In genomic region chr7:5500056-5500776, GRCh38 we compare ENCODE assay signal across 17 cellular contexts. TPM values are rescaled to one million over a fixed set of nuclear protein-coding genes. Genes with fewer than 3 reads are reported as not detected.
A peak's percentile ranks its signal among the peaks of the same experiment; 100 is the strongest.
DNase-seq lines count a peak whose midpoint lies in the region; ATAC-seq, FAIRE-seq and TF ChIP-seq lines count a peak whose summit lies in the region.
"Had no signal": no experiment of that assay in that cellular context is flagged by ENCODE, and none has a peak within 500 bp of the region (broad histone marks: within the 10 kb centered on the region; RNA-seq: fewer than 3 reads in every experiment).

No MANE protein-coding gene starts in this region.

- no peaks in the 10 kb centered on the region for H3K9me2 ChIP-seq in PC-3 (replicated peaks; ENCODE audit: low read length)

- H3K36me3 Mint-ChIP-seq in activated CD4-positive, alpha-beta T cell treated with anti-CD3 and anti-CD28 coated beads for 36 hours (ENCODE audit: low read depth), result peaks cover 17% of the 10 kb centered on the region

- H3K4me3 ChIP-seq in PC-3 (ENCODE audit: low read length) (no peak overlapping the region), epithelial cell of esophagus (ENCODE audit: low read length) (no peak overlapping the region), pancreas (no peak overlapping the region)
- H3K4me3 ChIP-seq: GM12878, PC-9 had no signal

- 0 out of 2 replicates have a peak, but pooled peaks cover 3% of the 10 kb centered on the region for H4K20me1 ChIP-seq in PC-3 (ENCODE audit: low read length)

- H3K27me3 ChIP-seq in PC-3 (ENCODE audit: low read length), result no peaks in the 10 kb centered on the region
- H3K27me3 ChIP-seq in pancreas, result no peaks in the 10 kb centered on the region

- H3F3A ChIP-seq in PC-3 (ENCODE audit: low read length, unreplicated experiment), result no peaks in the 10 kb centered on the region

- peaks cover 29% of the 10 kb centered on the region for H3K79me2 ChIP-seq in PC-3 (ENCODE audit: low read length)

- CTCF ChIA-PET in activated CD4-positive, alpha-beta T cell treated with anti-CD3 and anti-CD28 coated beads for 36 hours (lab: Charles Lee), result interaction anchor here (0.8 to 0.9 kb wide), 2 partner anchors 58 kb away, joined by 3 to 4 read pairs; no protein-coding TSS in a partner anchor
- CTCF ChIA-PET in PC-3 (lab: Charles Lee), result interaction anchor here (0.7 kb wide), 3 partner anchors 10 to 1938 kb away, joined by 3 to 4 read pairs (median 3); no protein-coding TSS in a partner anchor

- no peak overlapping the region for H3K4me3 Mint-ChIP-seq in activated CD4-positive, alpha-beta T cell treated with anti-CD3 and anti-CD28 coated beads for 36 hours

- no peak for ATAC-seq in activated CD4-positive, alpha-beta T cell treated with anti-CD3 and anti-CD28 coated beads for 36 hours
- ATAC-seq in PC-3 (peak; percentile 53), HG02981 (IDR thresholded peaks at IDR 0.05; ENCODE audit: unreplicated experiment) (no peak), pancreas (no peak), GM19467 (IDR thresholded peaks at IDR 0.05; ENCODE audit: unreplicated experiment) (no peak)
- ATAC-seq: GM12878 had no signal

- H3K27ac Mint-ChIP-seq in activated CD4-positive, alpha-beta T cell treated with anti-CD3 and anti-CD28 coated beads for 36 hours, result no peak overlapping the region

- no peak overlapping the region for H2AFZ ChIP-seq in PC-3 (ENCODE audit: low read length)
- H2AFZ ChIP-seq: PC-9 had no signal

- FAIRE-seq in pancreas (lab: Jason Lieb, UNC), result no peak
- FAIRE-seq: A204.1, GM12878 had no signal

- H3K9me3 ChIP-seq in PC-3 (ENCODE audit: low read length) (no peaks in the 10 kb centered on the region), pancreas (no peaks in the 10 kb centered on the region)

- intact Hi-C loops in activated CD4-positive, alpha-beta T cell treated with anti-CD3 and anti-CD28 coated beads for 36 hours (cut with DNase I, micrococcal nuclease), result no loop called here
- intact Hi-C loops in PC-3 (cut with micrococcal nuclease), result no loop called here
- intact Hi-C loops in pancreas (cut with DNase I), result no loop called here

- no peaks in the 10 kb centered on the region for H3K27me3 Mint-ChIP-seq in activated CD4-positive, alpha-beta T cell treated with anti-CD3 and anti-CD28 coated beads for 36 hours

- peaks cover 18% of the 10 kb centered on the region for H3K4me1 Mint-ChIP-seq in activated CD4-positive, alpha-beta T cell treated with anti-CD3 and anti-CD28 coated beads for 36 hours

- WGBS in pancreas, 2 donors, result 92 to 93% methylated on average over 41 of the region's 41 CpGs

- H3K27ac ChIP-seq in PC-3 (ENCODE audit: low read length), result no peak overlapping the region
- H3K27ac ChIP-seq in pancreas, result no peak overlapping the region
- H3K27ac ChIP-seq: C4-2B, PC-9 had no signal

- H3K4me1 ChIP-seq in PC-3 (ENCODE audit: insufficient read depth, low read length), result peaks cover 12% of the 10 kb centered on the region
- H3K4me1 ChIP-seq in pancreas, result peaks cover 9 to 10% (median 9%) of the 10 kb centered on the region in 3 donors

- BruUV-seq in PC-3 (replicated peaks; lab: Mats Ljungman, UMichigan), result no TSS peak

- POLR2A ChIA-PET in activated CD4-positive, alpha-beta T cell treated with anti-CD3 and anti-CD28 coated beads for 36 hours (lab: Charles Lee), result interaction anchor here (0.6 kb wide), 1 partner anchor 62 kb away, joined by 3 read pairs; no protein-coding TSS in a partner anchor
- POLR2A ChIA-PET in PC-3 (lab: Charles Lee; ENCODE audit: unreplicated experiment), result no interaction called here

- H3K36me3 ChIP-seq in PC-3 (ENCODE audit: low read depth, low read length) (peaks cover 7% of the 10 kb centered on the region; the same call in 1 of the 2 replicates), pancreas (peaks cover 0 to 19% (median 12%) of the 10 kb centered on the region in 3 donors)

- TF ChIP-seq CTCF in PC-3 (conservative IDR thresholded peaks at IDR 0.05; ENCODE audit: low read depth, low read length) (no peak), epithelial cell of esophagus (IDR thresholded peaks at IDR 0.05; ENCODE audit: insufficient read depth, low read depth, low read length, missing control alignments) (no peak), pancreas (IDR thresholded peaks at IDR 0.05) (no peak)

- no peaks in the 10 kb centered on the region for H3K9me3 Mint-ChIP-seq in activated CD4-positive, alpha-beta T cell treated with anti-CD3 and anti-CD28 coated beads for 36 hours (ENCODE audit: low read depth)

- peak; percentile 38 for DNase-seq in activated CD4-positive, alpha-beta T cell treated with anti-CD3 and anti-CD28 coated beads for 36 hours
- DNase-seq in activated CD4-positive, alpha-beta T cell treated with anti-CD3 and anti-CD28 coated beads for 4 hours, result no peak
- DNase-seq in PC-3, result peak; percentile 74
- peak; percentile 59 for DNase-seq in epithelial cell of esophagus (ENCODE audit: low read depth)
- no peak for DNase-seq in anterior cingulate cortex (lab: John Stamatoyannopoulos, UW)
- no peak for DNase-seq in pancreas
- DNase-seq: COR-L47, KG1, NCI-H1092 treated with DMSO at 0.1 percent for 48 hours, NCI-H1694, PC-9, SIG-M5 had no signal

- no peak overlapping the region for H3K4me2 ChIP-seq in PC-3 (ENCODE audit: low read length)
- H3K4me2 ChIP-seq: PC-9 had no signal

- H3K9ac ChIP-seq in PC-3 (ENCODE audit: low read length), result no peak overlapping the region

RNA-seq across cellular contexts. Expression of gene FBXL18, which starts 13.4 kb away (rescaled TPM):
- 1 to 10 TPM; 8.5 to 9.1 TPM for total RNA-seq in activated CD4-positive, alpha-beta T cell treated with anti-CD3 and anti-CD28 coated beads for 36 hours
- 10.2 and 16.2 TPM in 2 replicates for total RNA-seq in PC-3 (2014; rRNA removed)
- total RNA-seq in pancreas, result 1 to 10 TPM; 3.7 to 6.8 (median 4.2) TPM
- 1 to 10 TPM; 2.1 to 3.0 TPM for polyA plus RNA-seq in pancreas

RNA-seq across cellular contexts. Expression of gene ACTB, which starts 30.2 kb away (rescaled TPM):
- over 10,000 TPM in 1 of 2 experiments, 1,000 to 10,000 TPM in 1; 9,205 to 11,516 TPM for total RNA-seq in activated CD4-positive, alpha-beta T cell treated with anti-CD3 and anti-CD28 coated beads for 36 hours
- total RNA-seq in PC-3 (2014; rRNA removed), result 1,825 and 2,289 TPM in 2 replicates
- 1,000 to 10,000 TPM in 2 of 6 donors, 100 to 1,000 TPM in 4; 444 to 1,539 (median 804) TPM for total RNA-seq in pancreas
- polyA plus RNA-seq in pancreas, result 1,000 to 10,000 TPM in 1 of 2 donors, 100 to 1,000 TPM in 1; 897 to 2,761 TPM

Comparison
In these comparisons a context has a peak if more than half of its experiments do, and no peak if none do; other contexts are left out.
1. DNase-seq: peak in activated CD4-positive, alpha-beta T cell treated with anti-CD3 and anti-CD28 coated beads for 36 hours (single experiment), PC-3 (single experiment) and epithelial cell of esophagus (single experiment); none in activated CD4-positive, alpha-beta T cell treated with anti-CD3 and anti-CD28 coated beads for 4 hours (0 of 2), anterior cingulate cortex (0 of 58) and pancreas (0 of 6).